Comparison of ENCODE assay signal across 27 cellular contexts in genomic region chr11:112037527-112037926, GRCh38. TPM values are rescaled to one million over a fixed set of nuclear protein-coding genes. Genes with fewer than 3 reads are reported as not detected.
"Had no signal": no experiment of that assay in that cellular context is flagged by ENCODE, and none has a peak within 500 bp of the region (broad histone marks: within the 10 kb centered on the region; RNA-seq: fewer than 3 reads in every experiment).

No MANE protein-coding gene starts in this region.

- H3K27me3 Mint-ChIP-seq: naive thymus-derived CD8-positive, alpha-beta T cell; stimulated activated naive B cell treated with anti-CD40 and anti-IgM and Interleukin-4, amounts not matched to agents 10 μg/mL and 1 μg/mL and 100 μg/mL, for 72 hours had no signal

- H3K4me3 ChIP-seq: lower lobe of right lung, pancreas, prostate gland, skin epidermis, stomach, testis, thyroid gland, transverse colon, upper lobe of left lung, vagina had no signal

- H3K9me3 ChIP-seq: lower lobe of right lung, pancreas, prostate gland, stomach, testis, thyroid gland, transverse colon, upper lobe of left lung, vagina had no signal

- H3K4me1 Mint-ChIP-seq: nephron, neural crest cell had no signal

- H3K27ac ChIP-seq: lower lobe of right lung, pancreas, prostate gland, skin epidermis, stomach, testis, thyroid gland, transverse colon, upper lobe of left lung, vagina had no signal

- DNase-seq: islet precursor cell; lower lobe of right lung; mammary epithelial cell; mesenchymal stem cell; naive thymus-derived CD8-positive, alpha-beta T cell; nucleus accumbens; pancreas; posterior cingulate gyrus; retina; stimulated activated CD4-positive, alpha-beta T cell treated with anti-CD3 and anti-CD28 coated beads, Interleukin-12 subunit alpha, Interleukin-12 subunit beta, amount 100 ng/mL, for 4 hours; stimulated activated CD4-positive, alpha-beta T cell treated with anti-CD3 and anti-CD28 coated beads, Interleukin-15, amount 100 ng/mL, for 24 hours; stimulated activated CD4-positive, alpha-beta T cell treated with anti-CD3 and anti-CD28 coated beads, Interleukin-2, amount 100 ng/mL, for 24 hours; stimulated activated CD4-positive, alpha-beta T cell treated with anti-CD3 and anti-CD28 coated beads, Interleukin-4, amount 100 ng/mL, for 1 hour; stimulated activated naive B cell treated with anti-CD40 and anti-IgM and Interleukin-4, amounts not matched to agents 10 μg/mL and 1 μg/mL and 100 μg/mL, for 72 hours; stimulated activated naive CD8-positive, alpha-beta T cell treated with anti-CD3 and anti-CD28 coated beads, Interleukin-15, Interleukin-2, amounts not matched to agents 100 U/mL and 50 U/mL, for 24 hours; stomach; testis; thyroid gland; transverse colon; upper lobe of left lung had no signal

- H3K27ac Mint-ChIP-seq: naive thymus-derived CD8-positive, alpha-beta T cell; nephron; stimulated activated naive B cell treated with anti-CD40 and anti-IgM and Interleukin-4, amounts not matched to agents 10 μg/mL and 1 μg/mL and 100 μg/mL, for 72 hours had no signal

- H3K9me3 Mint-ChIP-seq: naive thymus-derived CD8-positive, alpha-beta T cell; nephron; neural crest cell; stimulated activated naive B cell treated with anti-CD40 and anti-IgM and Interleukin-4, amounts not matched to agents 10 μg/mL and 1 μg/mL and 100 μg/mL, for 72 hours had no signal

- H3K4me1 ChIP-seq: lower lobe of right lung, prostate gland, testis, thyroid gland, transverse colon, upper lobe of left lung, vagina had no signal

- ATAC-seq: lower lobe of right lung; naive thymus-derived CD8-positive, alpha-beta T cell; pancreas; right cardiac atrium; sciatic nerve; stimulated activated naive B cell treated with anti-CD40 and anti-IgM and Interleukin-4, amounts not matched to agents 10 μg/mL and 1 μg/mL and 100 μg/mL, for 72 hours; stimulated activated naive CD8-positive, alpha-beta T cell treated with anti-CD3 and anti-CD28 coated beads, Interleukin-15, Interleukin-2, amounts not matched to agents 100 U/mL and 50 U/mL, for 24 hours had no signal

- H3K36me3 ChIP-seq: prostate gland had no signal

- H3K4me3 Mint-ChIP-seq: naive thymus-derived CD8-positive, alpha-beta T cell; nephron; neural crest cell; stimulated activated naive B cell treated with anti-CD40 and anti-IgM and Interleukin-4, amounts not matched to agents 10 μg/mL and 1 μg/mL and 100 μg/mL, for 72 hours had no signal

- H3K27me3 ChIP-seq: pancreas, stomach, testis, thyroid gland, transverse colon, upper lobe of left lung, vagina had no signal

RNA-seq across cellular contexts. Expression of gene PIH1D2, which starts 36.3 kb away (rescaled TPM):
- total RNA-seq: naive thymus-derived CD8-positive, alpha-beta T cell had no signal
